Comparison of ENCODE assay signal across 9 cellular contexts in genomic region chr9:35656841-35657326, GRCh38. TPM values are rescaled to one million over a fixed set of nuclear protein-coding genes. Genes with fewer than 3 reads are reported as not detected.
DNase-seq lines count a peak whose midpoint lies in the region; ATAC-seq, FAIRE-seq and TF ChIP-seq lines count a peak whose summit lies in the region.
"Had no signal": no experiment of that assay in that cellular context is flagged by ENCODE, and none has a peak within 500 bp of the region (broad histone marks: within the 10 kb centered on the region; RNA-seq: fewer than 3 reads in every experiment).

No MANE protein-coding gene starts in this region.

- TF ChIP-seq CTCF in CD8-positive, alpha-beta T cell (IDR thresholded peaks at IDR 0.05) = no peak
- no peak for TF ChIP-seq CTCF in RWPE1 (conservative IDR thresholded peaks at IDR 0.05; ENCODE audit: low read depth)
- TF ChIP-seq CTCF in epithelial cell of proximal tubule (conservative IDR thresholded peaks at IDR 0.05; ENCODE audit: low read depth, low read length) = no peak
- no peak for TF ChIP-seq CTCF in osteocyte (IDR thresholded peaks at IDR 0.05)

- CTCF ChIA-PET in CD8-positive, alpha-beta T cell (lab: Charles Lee) = interaction anchor here (1.2 to 14.4 kb wide), 12 partner anchors 10 to 133 kb away, joined by 3 to 193 read pairs (median 16); partner anchors contain the start of genes CD72, CREB3, TESK1 and TLN1
- CTCF ChIA-PET in RWPE1 (lab: Yijun Ruan, JAX) = interaction anchor here (0.7 to 2.9 kb wide), 3 partner anchors 10 to 53 kb away, joined by 3 to 21 read pairs (median 8); no protein-coding TSS in a partner anchor

- POLR2A ChIA-PET in CD8-positive, alpha-beta T cell (lab: Charles Lee) = interaction anchor here (1.0 to 5.5 kb wide), 7 partner anchors 10 to 157 kb away, joined by 3 to 112 read pairs (median 4); partner anchors contain the start of gene HINT2
- POLR2A ChIA-PET in RWPE1 (lab: Yijun Ruan, JAX; ENCODE audit: low non-redundant PET) = no interaction called here

- H3K4me1 Mint-ChIP-seq in CD8-positive, alpha-beta T cell (ENCODE audit: low read depth) = peaks cover 67% of the 10 kb centered on the region
- H3K4me1 Mint-ChIP-seq in osteocyte (ENCODE audit: unreplicated experiment) = peaks cover 40% of the 10 kb centered on the region

- ATAC-seq in CD8-positive, alpha-beta T cell = no peak
- ATAC-seq in GM21619 (IDR thresholded peaks at IDR 0.05; ENCODE audit: unreplicated experiment) (no peak), GM21526 (IDR thresholded peaks at IDR 0.05; ENCODE audit: low FRiP score, unreplicated experiment) (no peak)

- H3K9me3 Mint-ChIP-seq in CD8-positive, alpha-beta T cell = no peaks in the 10 kb centered on the region
- H3K9me3 Mint-ChIP-seq in osteocyte (ENCODE audit: unreplicated experiment) = no peaks in the 10 kb centered on the region

- H3K36me3 ChIP-seq in CD8-positive, alpha-beta T cell (ENCODE audit: insufficient read depth, low read length) = peaks cover 6% of the 10 kb centered on the region

- peaks cover 44% of the 10 kb centered on the region for H3K4me1 ChIP-seq in CD8-positive, alpha-beta T cell (ENCODE audit: insufficient read depth, low read length)

- H3K27me3 ChIP-seq in CD8-positive, alpha-beta T cell (ENCODE audit: insufficient read depth, low read length) = no peaks in the 10 kb centered on the region

- H3K27ac ChIP-seq in CD8-positive, alpha-beta T cell (ENCODE audit: low read depth, low read length) = peak overlapping the region; percentile 100
- peak overlapping the region; percentile 92 for H3K27ac ChIP-seq in RWPE1

- H3K4me3 Mint-ChIP-seq in CD8-positive, alpha-beta T cell = peak overlapping the region; percentile 93
- H3K4me3 Mint-ChIP-seq in osteocyte (ENCODE audit: unreplicated experiment) = peak overlapping the region; percentile 71

- H3K27me3 Mint-ChIP-seq in CD8-positive, alpha-beta T cell (ENCODE audit: low read depth) = peaks cover 2% of the 10 kb centered on the region
- no peaks in the 10 kb centered on the region for H3K27me3 Mint-ChIP-seq in osteocyte (ENCODE audit: unreplicated experiment)

- no peaks in the 10 kb centered on the region for H3K9me3 ChIP-seq in CD8-positive, alpha-beta T cell (ENCODE audit: low read length)

- H3K36me3 Mint-ChIP-seq in CD8-positive, alpha-beta T cell = peaks cover 29% of the 10 kb centered on the region
- peaks cover 9% of the 10 kb centered on the region for H3K36me3 Mint-ChIP-seq in osteocyte (ENCODE audit: unreplicated experiment)

- no peak for FAIRE-seq in HTR-8/SVneo (lab: Jason Lieb, UNC)

- peak overlapping the region; percentile 94 for H3K4me3 ChIP-seq in CD8-positive, alpha-beta T cell (ENCODE audit: low read depth, low read length)
- peak overlapping the region; percentile 42 for H3K4me3 ChIP-seq in epithelial cell of proximal tubule (ENCODE audit: low read depth, low read length)

- peak overlapping the region; percentile 98 for H3K27ac Mint-ChIP-seq in CD8-positive, alpha-beta T cell
- peak overlapping the region; percentile 95 for H3K27ac Mint-ChIP-seq in osteocyte (ENCODE audit: unreplicated experiment)

- intact Hi-C loops in CD8-positive, alpha-beta T cell (cut with DNase I, micrococcal nuclease) = loop anchor here (1.0 to 10.0 kb wide), 5 partner anchors 8 to 1132 kb away; partner anchors contain the start of genes ARHGEF39 (in 1 of the 2) and ENHO (in 1 of the 2)

- DNase-seq in CD8-positive, alpha-beta T cell = no peak
- DNase-seq in RWPE1 (ENCODE audit: low spot score) (no peak), epithelial cell of proximal tubule (ENCODE audit: low read depth) (no peak), osteocyte (ENCODE audit: extremely low spot score, unreplicated experiment) (no peak), HTR-8/SVneo (ENCODE audit: insufficient read length, low spot score) (no peak)
- DNase-seq in stimulated activated CD4-positive, alpha-beta T cell treated with anti-CD3 and anti-CD28 coated beads, Interleukin-2, amount 100 ng/mL, for 24 hours = no peak

RNA-seq across cellular contexts. Expression of gene RMRP, which starts 0.9 kb away (rescaled TPM):
- over 10,000 TPM; 22,073 to 26,359 TPM for total RNA-seq in CD8-positive, alpha-beta T cell
- 3,154 and 10,636 TPM in 2 replicates for total RNA-seq in epithelial cell of proximal tubule
- total RNA-seq in osteocyte = 14,337 and 15,426 TPM in 2 replicates

RNA-seq across cellular contexts. Expression of gene CCDC107, which starts 1.2 kb away (rescaled TPM):
- total RNA-seq in CD8-positive, alpha-beta T cell = 1 to 10 TPM; 7.4 to 9.1 TPM
- 19.0 and 35.4 TPM in 2 replicates for total RNA-seq in epithelial cell of proximal tubule
- 30.0 and 31.3 TPM in 2 replicates for total RNA-seq in osteocyte

RNA-seq across cellular contexts. Expression of gene SIT1, which starts 6.2 kb away (rescaled TPM):
- total RNA-seq in CD8-positive, alpha-beta T cell = 10 to 100 TPM; 11.0 to 11.6 TPM
- total RNA-seq in epithelial cell of proximal tubule (not detected in 2 replicates), osteocyte (not detected in 2 replicates)
- total RNA-seq: myocyte had no signal

RNA-seq across cellular contexts. Expression of gene ARHGEF39, which starts 8.1 kb away (rescaled TPM):
- under 1 TPM; 0.25 to 0.35 TPM for total RNA-seq in CD8-positive, alpha-beta T cell
- 11.9 and 17.5 TPM in 2 replicates for total RNA-seq in epithelial cell of proximal tubule
- 0.86 and 1.6 TPM in 2 replicates for total RNA-seq in osteocyte
- total RNA-seq: myocyte had no signal

RNA-seq across cellular contexts. Expression of gene CA9, which starts 16.8 kb away (rescaled TPM):
- total RNA-seq in CD8-positive, alpha-beta T cell = not detected
- 0.43 TPM in 1 of 2 replicates, not detected in the other for total RNA-seq in epithelial cell of proximal tubule
- total RNA-seq in osteocyte = not detected in 2 replicates
- total RNA-seq: myocyte had no signal

Comparison
In these comparisons a context has a peak if more than half of its experiments do, and no peak if none do; other contexts are left out.
1. RNA of gene SIT1, which starts 6.2 kb away (total RNA-seq): 11.0 to 11.6 TPM in CD8-positive, alpha-beta T cell; not detected in epithelial cell of proximal tubule and not detected in osteocyte; every median in the first group is over 10 times any median in the second.